1 cellular context compared by ENCODE assay signal in the genomic region with DNA sequence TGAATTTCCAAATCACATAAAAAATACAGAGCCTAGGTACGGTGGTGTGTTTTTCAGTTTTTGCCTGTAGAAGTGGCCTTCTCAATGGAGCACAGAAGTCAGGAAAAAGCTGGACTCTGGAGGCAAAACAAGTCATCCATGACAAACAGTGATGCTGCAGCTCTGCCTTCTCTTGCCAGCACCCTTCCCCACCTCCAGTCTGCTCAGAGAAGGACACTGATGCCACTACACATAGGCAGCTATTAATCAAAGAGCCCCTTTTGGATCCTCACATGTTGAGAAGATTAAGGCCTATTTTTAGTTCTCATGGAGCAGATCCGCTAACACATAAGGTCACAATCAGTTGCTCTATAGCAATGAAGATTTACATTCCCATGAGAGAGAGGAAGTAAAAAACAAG.
TF ChIP-seq lines count a peak whose summit lies in the region.

No MANE protein-coding gene starts in this region.

TF ChIP-seq in GM12878, 131 proteins besides CTCF, POLR2A, EP300 and RAD21 (continued from another document):
- TF ChIP-seq, protein P1, sequence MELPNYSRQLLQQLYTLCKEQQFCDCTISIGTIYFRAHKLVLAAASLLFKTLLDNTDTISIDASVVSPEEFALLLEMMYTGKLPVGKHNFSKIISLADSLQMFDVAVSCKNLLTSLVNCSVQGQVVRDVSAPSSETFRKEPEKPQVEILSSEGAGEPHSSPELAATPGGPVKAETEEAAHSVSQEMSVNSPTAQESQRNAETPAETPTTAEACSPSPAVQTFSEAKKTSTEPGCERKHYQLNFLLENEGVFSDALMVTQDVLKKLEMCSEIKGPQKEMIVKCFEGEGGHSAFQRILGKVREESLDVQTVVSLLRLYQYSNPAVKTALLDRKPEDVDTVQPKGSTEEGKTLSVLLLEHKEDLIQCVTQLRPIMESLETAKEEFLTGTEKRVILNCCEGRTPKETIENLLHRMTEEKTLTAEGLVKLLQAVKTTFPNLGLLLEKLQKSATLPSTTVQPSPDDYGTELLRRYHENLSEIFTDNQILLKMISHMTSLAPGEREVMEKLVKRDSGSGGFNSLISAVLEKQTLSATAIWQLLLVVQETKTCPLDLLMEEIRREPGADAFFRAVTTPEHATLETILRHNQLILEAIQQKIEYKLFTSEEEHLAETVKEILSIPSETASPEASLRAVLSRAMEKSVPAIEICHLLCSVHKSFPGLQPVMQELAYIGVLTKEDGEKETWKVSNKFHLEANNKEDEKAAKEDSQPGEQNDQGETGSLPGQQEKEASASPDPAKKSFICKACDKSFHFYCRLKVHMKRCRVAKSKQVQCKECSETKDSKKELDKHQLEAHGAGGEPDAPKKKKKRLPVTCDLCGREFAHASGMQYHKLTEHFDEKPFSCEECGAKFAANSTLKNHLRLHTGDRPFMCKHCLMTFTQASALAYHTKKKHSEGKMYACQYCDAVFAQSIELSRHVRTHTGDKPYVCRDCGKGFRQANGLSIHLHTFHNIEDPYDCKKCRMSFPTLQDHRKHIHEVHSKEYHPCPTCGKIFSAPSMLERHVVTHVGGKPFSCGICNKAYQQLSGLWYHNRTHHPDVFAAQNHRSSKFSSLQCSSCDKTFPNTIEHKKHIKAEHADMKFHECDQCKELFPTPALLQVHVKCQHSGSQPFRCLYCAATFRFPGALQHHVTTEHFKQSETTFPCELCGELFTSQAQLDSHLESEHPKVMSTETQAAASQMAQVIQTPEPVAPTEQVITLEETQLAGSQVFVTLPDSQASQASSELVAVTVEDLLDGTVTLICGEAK (IDR thresholded peaks at IDR 0.05; ENCODE audit: borderline replicate concordance) = no peak
